2 cellular contexts compared by ENCODE assay signal in genomic region chr20:7996898-7997297, GRCh38.
TF ChIP-seq lines count a peak whose summit lies in the region.

No MANE protein-coding gene starts in this region.

TF ChIP-seq in HepG2, 621 proteins besides CTCF, POLR2A, EP300 and RAD21:
- TF ChIP-seq E2F2 (CRISPR knock-in tag; IDR thresholded peaks at IDR 0.05; ENCODE audit: borderline replicate concordance), result no peak
- TF ChIP-seq ATF7 (IDR thresholded peaks at IDR 0.05), result peak; percentile 37; the same call in 1 of the 2 replicates
- no peak for TF ChIP-seq ATF7 (CRISPR knock-in tag; IDR thresholded peaks at IDR 0.05)

TF ChIP-seq in SK-N-SH treated with all-trans-retinoic acid at 6 μM for 48 hours, 23 proteins besides CTCF, POLR2A, EP300 and RAD21:
- TF ChIP-seq PPARA (CRISPR knock-in tag; IDR thresholded peaks at IDR 0.05; ENCODE audit: borderline replicate concordance) (no peak), ZC3H10 (CRISPR knock-in tag; IDR thresholded peaks at IDR 0.05) (no peak), SNAI2 (CRISPR knock-in tag; IDR thresholded peaks at IDR 0.05) (no peak), BACH2 (CRISPR knock-in tag; IDR thresholded peaks at IDR 0.05; ENCODE audit: borderline replicate concordance) (no peak), ZNF8 (CRISPR knock-in tag; IDR thresholded peaks at IDR 0.05) (no peak), ZFP3 (CRISPR knock-in tag; IDR thresholded peaks at IDR 0.05) (no peak), OSR1 (CRISPR knock-in tag; IDR thresholded peaks at IDR 0.05) (no peak)
